24 cellular contexts compared by ENCODE assay signal in the genomic region with DNA sequence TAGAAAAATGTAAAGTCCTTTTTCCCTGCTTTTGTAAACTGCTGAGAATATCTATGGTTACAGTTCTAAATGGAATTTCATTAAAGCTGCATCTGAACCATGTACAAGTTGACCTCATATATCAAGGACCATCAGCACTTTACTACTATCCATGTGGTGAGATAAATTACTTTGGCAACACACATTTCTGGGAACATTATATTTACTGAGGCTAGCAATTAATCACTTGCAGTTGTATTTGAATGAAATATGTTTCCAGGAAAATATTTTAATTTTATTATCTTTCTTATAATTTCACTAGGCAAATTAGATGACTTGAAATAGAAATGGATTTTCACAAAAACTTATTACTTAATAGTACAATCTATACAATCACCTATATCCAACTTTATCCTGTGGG.
"Had no signal": no experiment of that assay in that cellular context is flagged by ENCODE, and none has a peak within 500 bp of the region (broad histone marks: within the 10 kb centered on the region; RNA-seq: fewer than 3 reads in every experiment).

No MANE protein-coding gene starts in this region.

- H3K4me3 ChIP-seq: body of pancreas, Peyer's patch, SJCRH30 had no signal

- DNase-seq: activated B cell treated with CpG ODN at 0.5 μM for 24 hours; activated CD4-positive, alpha-beta memory T cell treated with anti-CD3 and anti-CD28 coated beads for 36 hours; activated CD4-positive, alpha-beta T cell treated with anti-CD3 and anti-CD28 coated beads for 1 hour; activated CD4-positive, alpha-beta T cell treated with anti-CD3 and anti-CD28 coated beads, Interleukin-2, amount 10 ng/mL, durations not matched to agents 24 days and 14 days; activated gamma-delta T cell treated with Interleukin-2 at 50 U/mL for 16 hours; activated naive CD4-positive, alpha-beta T cell treated with anti-CD3 and anti-CD28 coated beads, Interleukin-2, amount 10 ng/mL, durations not matched to agents 7 days and 5 days; activated naive CD8-positive, alpha-beta T cell treated with anti-CD3 and anti-CD28 coated beads for 36 hours; activated T-cell treated with anti-CD3 and anti-CD28 coated beads, Interleukin-2, amount 50 U/mL, for 72 hours; anterior cingulate cortex; NCI-H1092; NCI-H1417; NCI-H1930; NCI-H2171; NCI-H2227 treated with DMSO at 0.1 percent for 48 hours; NCI-H510A treated with DMSO at 0.1 percent for 48 hours; Peyer's patch; Right ventricle myocardium superior; SJCRH30; T-cell; T-helper 2 cell; T1000 had no signal

- H3K27ac ChIP-seq: KMS-11, Peyer's patch, RWPE1, SJCRH30 had no signal
